In the genomic region with DNA sequence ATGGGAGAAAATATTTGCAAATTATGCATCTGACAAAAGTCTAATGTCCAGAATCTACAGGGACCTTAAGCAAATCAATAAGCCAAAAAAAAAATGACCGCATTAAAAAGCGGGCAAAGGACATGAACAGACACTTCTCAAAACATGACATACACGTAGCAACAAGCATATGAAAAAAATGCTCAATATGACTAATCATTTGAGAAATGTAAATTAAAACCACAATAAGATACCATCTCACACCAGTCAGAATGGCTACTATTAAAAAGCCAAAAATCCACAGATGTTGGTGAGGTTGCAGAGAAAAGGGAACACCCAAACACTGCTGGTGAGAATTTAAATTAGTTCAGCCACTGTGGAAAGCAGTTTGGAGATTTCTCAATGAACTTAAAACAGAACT, we compare ENCODE assay signal across 20 cellular contexts. TPM values are rescaled to one million over a fixed set of nuclear protein-coding genes. Genes with fewer than 3 reads are reported as not detected.
A peak's percentile ranks its signal among the peaks of the same experiment; 100 is the strongest.
DNase-seq lines count a peak whose midpoint lies in the region; ATAC-seq and TF ChIP-seq lines count a peak whose summit lies in the region.
"Had no signal": no experiment of that assay in that cellular context is flagged by ENCODE, and none has a peak within 500 bp of the region (broad histone marks: within the 10 kb centered on the region; RNA-seq: fewer than 3 reads in every experiment).

No MANE protein-coding gene starts in this region.

- peaks cover 3% of the 10 kb centered on the region for H3K4me1 ChIP-seq in IMR-90 (ENCODE audit: control insufficient read depth, insufficient read depth, low read length)
- peaks cover 36% of the 10 kb centered on the region for H3K4me1 ChIP-seq in mammary epithelial cell (ENCODE audit: insufficient read depth, low read length)
- H3K4me1 ChIP-seq: left lung, uterus had no signal

- DNase-seq in GM03348 (ENCODE audit: low spot score) (peak; percentile 21), IMR-90 (peak; percentile 72), mammary epithelial cell (peak; percentile 89), kidney tubule cell (ENCODE audit: low spot score) (peak; percentile 28), NCI-H345 treated with DMSO at 0.1 percent for 48 hours (lab: John Stamatoyannopoulos, UW; ENCODE audit: unreplicated experiment) (no peak)
- no peak for DNase-seq in NK-92 treated with Interleukin-12 subunit alpha and Interleukin-12 subunit beta, amount 100 ng/mL, for 24 hours (lab: John Stamatoyannopoulos, UW)
- DNase-seq: activated CD4-positive, CD25-positive, alpha-beta regulatory T cell; activated effector memory CD4-positive, alpha-beta T cell treated with anti-CD3 and anti-CD28 coated beads, Interleukin-2, amount 50 U/mL, for 16 hours; aorta; dorsolateral prefrontal cortex; left lung; NCI-H2081; NCI-H748 treated with DMSO at 0.1 percent for 48 hours; posterior cingulate gyrus; stimulated activated naive CD8-positive, alpha-beta T cell treated with anti-CD3 and anti-CD28 coated beads, Interleukin-15, amount 100 ng/mL, for 72 hours; T-helper 1 cell; uterus had no signal

- no peak for TF ChIP-seq POLR2A in IMR-90 (IDR thresholded peaks at IDR 0.05; ENCODE audit: low read depth, low read length)

- H3K4me3 ChIP-seq in IMR-90 (ENCODE audit: insufficient read depth, low read depth, low read length) (no peak overlapping the region), mammary epithelial cell (replicated peaks in 1 of 3; ENCODE audit: insufficient read depth in 1 of 3, low read depth in 2 of 3, low read length in 3 of 3) (no peak overlapping the region)
- H3K4me3 ChIP-seq: dorsolateral prefrontal cortex, left lung, uterus had no signal

- intact Hi-C loops in IMR-90 (cut with micrococcal nuclease) = no loop called here
- intact Hi-C loops in mammary epithelial cell (cut with micrococcal nuclease) = no loop called here

- H3K14ac ChIP-seq in IMR-90 (replicated peaks; ENCODE audit: low read depth, low read length) = no peak overlapping the region

- dilution Hi-C loops in IMR-90 (cut with HindIII; ENCODE audit: low sequenced_read_pairs, unreplicated experiment) (no loop called here), mammary epithelial cell (cut with HindIII; ENCODE audit: low sequenced_read_pairs) (no loop called here)

- no peak overlapping the region for H3K27ac ChIP-seq in IMR-90 (ENCODE audit: insufficient read depth, low read length)
- H3K27ac ChIP-seq in mammary epithelial cell (ENCODE audit: insufficient read depth, low read depth, low read length) = peak overlapping the region; percentile 56
- H3K27ac ChIP-seq: dorsolateral prefrontal cortex, left lung, uterus had no signal

- BruUV-seq in IMR-90 (replicated peaks; lab: Mats Ljungman, UMichigan) (no TSS peak), mammary epithelial cell (replicated peaks; lab: Mats Ljungman, UMichigan) (TSS peak; percentile 52)

- H4K5ac ChIP-seq in IMR-90 (ENCODE audit: low read depth, low read length) = no peak overlapping the region

- peaks cover 11% of the 10 kb centered on the region for H4K20me1 ChIP-seq in IMR-90 (ENCODE audit: insufficient read depth, low read length)
- no peaks in the 10 kb centered on the region for H4K20me1 ChIP-seq in mammary epithelial cell (ENCODE audit: insufficient read depth, low read length)

- H3K23ac ChIP-seq in IMR-90 (ENCODE audit: low read depth, low read length) = no peak overlapping the region

- H4K8ac ChIP-seq in IMR-90 (ENCODE audit: low read depth in 2 of 2, low read length in 2 of 2) = no peak overlapping the region

- no peak overlapping the region for H3K4ac ChIP-seq in IMR-90 (ENCODE audit: low read depth, low read length)

- POLR2A ChIA-PET in IMR-90 (lab: Charles Lee; ENCODE audit: unreplicated experiment) = no interaction called here

- no peak overlapping the region for H2BK20ac ChIP-seq in IMR-90 (ENCODE audit: low read depth, low read length)

- H3K79me2 ChIP-seq in mammary epithelial cell (ENCODE audit: insufficient read depth, low read length) = peaks cover 95% of the 10 kb centered on the region

- CTCF ChIA-PET in IMR-90 (lab: Yijun Ruan, JAX) (no interaction called here), mammary epithelial cell (lab: Charles Lee; ENCODE audit: low non-redundant PET) (no interaction called here)

- H3K27me3 ChIP-seq in IMR-90 (ENCODE audit: control insufficient read depth, insufficient read depth, low read length) (no peaks in the 10 kb centered on the region), mammary epithelial cell (ENCODE audit: insufficient read depth, low read length) (no peaks in the 10 kb centered on the region)
- H3K27me3 ChIP-seq: left lung, uterus had no signal

- no peak overlapping the region for H3K4me2 ChIP-seq in IMR-90 (ENCODE audit: low read depth, low read length)
- H3K4me2 ChIP-seq in mammary epithelial cell (ENCODE audit: insufficient read depth, low read depth, low read length) = peak overlapping the region; percentile 19

- no peak overlapping the region for H2BK120ac ChIP-seq in IMR-90 (ENCODE audit: low read depth, low read length)

- peaks cover 16 to 57% of the 10 kb centered on the region in 2 experiments for H3K79me1 ChIP-seq in IMR-90 (ENCODE audit: low read depth in 1 of 2, low read length in 2 of 2)

- no peak for TF ChIP-seq RAD21 in IMR-90 (IDR thresholded peaks at IDR 0.05; ENCODE audit: low read length)

- no peak overlapping the region for H3K56ac ChIP-seq in IMR-90 (ENCODE audit: extremely low read depth, insufficient read depth, low read length)

- no peak overlapping the region for H2BK15ac ChIP-seq in IMR-90 (ENCODE audit: low read depth, low read length)

- H2AFZ ChIP-seq in IMR-90 (replicated peaks; ENCODE audit: low read length, poor library complexity) (no peak overlapping the region), mammary epithelial cell (ENCODE audit: low read depth, low read length) (no peak overlapping the region)

- ATAC-seq in IMR-90 (ENCODE audit: low read depth) = peak; percentile 59
- ATAC-seq in HG03280 (IDR thresholded peaks at IDR 0.05; ENCODE audit: unreplicated experiment) = no peak
- ATAC-seq in HG02885 (IDR thresholded peaks at IDR 0.05; ENCODE audit: poor library complexity, unreplicated experiment) = no peak
- ATAC-seq: HepG2; left lung; stimulated activated naive CD8-positive, alpha-beta T cell treated with anti-CD3 and anti-CD28 coated beads, Interleukin-15, amount 100 ng/mL, for 72 hours had no signal

- H4K91ac ChIP-seq in IMR-90 (ENCODE audit: insufficient read depth, low read depth, low read length) = no peak overlapping the region

- no peak overlapping the region for H3K18ac ChIP-seq in IMR-90 (ENCODE audit: low read depth, low read length)

- TF ChIP-seq CTCF in IMR-90 (conservative IDR thresholded peaks at IDR 0.05; ENCODE audit: low read depth, low read length) (no peak), mammary epithelial cell (conservative IDR thresholded peaks at IDR 0.05 in 1 of 2, IDR thresholded peaks at IDR 0.05 in 1 of 2; ENCODE audit: extremely low read depth in 1 of 2, insufficient read depth in 1 of 2, low read depth in 1 of 2, low read length in 2 of 2) (no peak)

- WGBS in IMR-90 (ENCODE audit: extremely low coverage in 2 of 2, insufficient read length in 1 of 2), 2 experiments = no CpG with 5 or more reads among the region's 3 CpGs
- 0% methylated on average over 3 of the region's 3 CpGs for WGBS in mammary epithelial cell (ENCODE audit: low coverage, missing lambda C conversion rate)

- H3K36me3 ChIP-seq in IMR-90 (ENCODE audit: control insufficient read depth, insufficient read depth, low read length) = no peaks in the 10 kb centered on the region
- no peaks in the 10 kb centered on the region for H3K36me3 ChIP-seq in mammary epithelial cell (ENCODE audit: insufficient read depth, low read length)
- H3K36me3 ChIP-seq: left lung, uterus had no signal

- no peaks in the 10 kb centered on the region for H3K9me1 ChIP-seq in IMR-90 (ENCODE audit: insufficient read depth, low read length)

- H3K9me3 ChIP-seq in IMR-90 (ENCODE audit: control insufficient read depth, insufficient read depth, low read length) = peaks cover 2% of the 10 kb centered on the region; the same call in 1 of the 2 replicates
- peaks cover 3% of the 10 kb centered on the region for H3K9me3 ChIP-seq in mammary epithelial cell (replicated peaks; ENCODE audit: insufficient read depth, low read length)
- H3K9me3 ChIP-seq: left lung had no signal

- in situ Hi-C loops in IMR-90 (cut with MboI; ENCODE audit: low sequenced_read_pairs) = no loop called here
- in situ Hi-C loops in mammary epithelial cell (cut with MboI; ENCODE audit: low sequenced_read_pairs in 2 of 2) = no loop called here

- H3K9ac ChIP-seq in IMR-90 (ENCODE audit: low read depth, low read length) (no peak overlapping the region), mammary epithelial cell (ENCODE audit: insufficient read depth, low read length) (no peak overlapping the region)

- H2AK5ac ChIP-seq in IMR-90 (ENCODE audit: low read depth, low read length) = no peak overlapping the region

- H2AK9ac ChIP-seq in IMR-90 (replicated peaks; ENCODE audit: low read depth, low read length, poor library complexity) = no peak overlapping the region

- no peak overlapping the region for H2BK5ac ChIP-seq in IMR-90 (ENCODE audit: low read depth, low read length, poor library complexity, severe bottlenecking)

TF ChIP-seq in IMR-90, 13 proteins besides CTCF, POLR2A, EP300 and RAD21:
- TF ChIP-seq MAFK (IDR thresholded peaks at IDR 0.05; ENCODE audit: low read depth, low read length) (0 out of 2 replicates have a peak, but pooled peaks have one; percentile 12), MAZ (IDR thresholded peaks at IDR 0.05; ENCODE audit: borderline replicate concordance, low read depth, low read length) (no peak), FOS (IDR thresholded peaks at IDR 0.05; ENCODE audit: low read depth, low read length) (peak; percentile 21; the same call in 1 of the 2 replicates)

RNA-seq across cellular contexts. Expression of a gene that starts 16.1 kb away (rescaled TPM):
- total RNA-seq in IMR-90 (2012; rRNA removed) (13.6 and 34.4 TPM in 2 replicates), mammary epithelial cell (100 to 1,000 TPM; 108 to 179 TPM)
- polyA plus RNA-seq in IMR-90 (2012; rRNA removed) (13.2 and 13.3 TPM in 2 replicates), mammary epithelial cell (10.4 TPM)
- 9.8 and 10.8 TPM in 2 replicates for polyA plus RNA-seq in IMR-90 (2012; cell fraction: cytosol; rRNA removed)
- polyA plus RNA-seq in IMR-90 (2012; cell fraction: nucleus; rRNA removed; ENCODE audit: low replicate concordance) = 18.7 and 33.9 TPM in 2 replicates
- 10.6 TPM for polyA minus RNA-seq in mammary epithelial cell

Comparison
In these comparisons a context has a peak if more than half of its experiments do, and no peak if none do; other contexts are left out.
1. DNase-seq: peak in GM03348 (single experiment), IMR-90 (single experiment), mammary epithelial cell (single experiment) and kidney tubule cell (single experiment); none in NK-92 treated with Interleukin-12 subunit alpha and Interleukin-12 subunit beta, amount 100 ng/mL, for 24 hours (single experiment) and NCI-H345 treated with DMSO at 0.1 percent for 48 hours (single experiment).